Comparison of ENCODE assay signal across 11 cellular contexts in genomic region chr19:8449830-8450229, GRCh38. TPM values are rescaled to one million over a fixed set of nuclear protein-coding genes. Genes with fewer than 3 reads are reported as not detected.
DNase-seq lines count a peak whose midpoint lies in the region; ATAC-seq and TF ChIP-seq lines count a peak whose summit lies in the region.
"Had no signal": no experiment of that assay in that cellular context is flagged by ENCODE, and none has a peak within 500 bp of the region (broad histone marks: within the 10 kb centered on the region; RNA-seq: fewer than 3 reads in every experiment).

No MANE protein-coding gene starts in this region.

- H4K91ac ChIP-seq in IMR-90 (ENCODE audit: insufficient read depth, low read depth, low read length) = no peak overlapping the region

- H3K27ac ChIP-seq in CD8-positive, alpha-beta T cell (ENCODE audit: low read depth, low read length) = no peak overlapping the region
- H3K27ac ChIP-seq in IMR-90 (ENCODE audit: insufficient read depth, low read length) (no peak overlapping the region), cingulate gyrus (ENCODE audit: low read depth, low read length) (peak overlapping the region; percentile 42), neural cell (ENCODE audit: low read length) (no peak overlapping the region)

- 0 out of 2 replicates have a peak overlapping the region, but pooled peaks have one; percentile 22 for H3K14ac ChIP-seq in IMR-90 (replicated peaks; ENCODE audit: low read depth, low read length)

- in situ Hi-C loops in IMR-90 (cut with MboI; ENCODE audit: low sequenced_read_pairs) = no loop called here

- H3K4me1 Mint-ChIP-seq in CD8-positive, alpha-beta T cell (ENCODE audit: low read depth) = peaks cover 79% of the 10 kb centered on the region

- H3K4me3 Mint-ChIP-seq in CD8-positive, alpha-beta T cell = peak overlapping the region; percentile 38

- H3K18ac ChIP-seq in IMR-90 (ENCODE audit: low read depth, low read length) = no peak overlapping the region

- H3K9me1 ChIP-seq in IMR-90 (ENCODE audit: insufficient read depth, low read length) = peaks cover 36% of the 10 kb centered on the region

- TF ChIP-seq CTCF in CD8-positive, alpha-beta T cell (IDR thresholded peaks at IDR 0.05) = no peak
- TF ChIP-seq CTCF in IMR-90 (conservative IDR thresholded peaks at IDR 0.05; ENCODE audit: low read depth, low read length) (no peak), neural cell (IDR thresholded peaks at IDR 0.05; ENCODE audit: poor library complexity, severe bottlenecking) (no peak)

- no peak overlapping the region for H3K9ac ChIP-seq in IMR-90 (ENCODE audit: low read depth, low read length)
- no peak overlapping the region for H3K9ac ChIP-seq in neural cell (ENCODE audit: low read length)

- H2BK15ac ChIP-seq in IMR-90 (ENCODE audit: low read depth, low read length) = no peak overlapping the region

- peaks cover 0 to 75% of the 10 kb centered on the region in 2 experiments; a peak in 2 of 4 replicates for H3K79me1 ChIP-seq in IMR-90 (ENCODE audit: low read depth in 1 of 2, low read length in 2 of 2)

- H2BK5ac ChIP-seq in IMR-90 (ENCODE audit: low read depth, low read length, poor library complexity, severe bottlenecking) = no peak overlapping the region

- H4K5ac ChIP-seq in IMR-90 (ENCODE audit: low read depth, low read length) = no peak overlapping the region

- H3F3A ChIP-seq in neural cell (ENCODE audit: insufficient read depth, low read length, poor library complexity, severe bottlenecking) = no peaks in the 10 kb centered on the region

- H3K27me3 ChIP-seq in CD8-positive, alpha-beta T cell (ENCODE audit: insufficient read depth, low read length) = no peaks in the 10 kb centered on the region
- H3K27me3 ChIP-seq in IMR-90 (ENCODE audit: control insufficient read depth, insufficient read depth, low read length) (no peaks in the 10 kb centered on the region), neural cell (ENCODE audit: insufficient read depth, low read depth, low read length) (no peaks in the 10 kb centered on the region)
- H3K27me3 ChIP-seq: heart right ventricle had no signal

- peak overlapping the region; percentile 3 for H3K27ac Mint-ChIP-seq in CD8-positive, alpha-beta T cell

- H2BK20ac ChIP-seq in IMR-90 (ENCODE audit: low read depth, low read length) = no peak overlapping the region

- no peak for TF ChIP-seq EP300 in neural cell (conservative IDR thresholded peaks at IDR 0.05; ENCODE audit: poor library complexity, severe bottlenecking)

- H3K4me2 ChIP-seq in IMR-90 (ENCODE audit: low read depth, low read length) (peak overlapping the region; percentile 26; the same call in 1 of the 2 replicates), neural cell (ENCODE audit: low read length) (no peak overlapping the region)

- no peaks in the 10 kb centered on the region for H3K9me2 ChIP-seq in neural cell (ENCODE audit: insufficient read depth, low read length)

- no peak overlapping the region for H2AK5ac ChIP-seq in IMR-90 (ENCODE audit: low read depth, low read length)

- POLR2A ChIA-PET in CD8-positive, alpha-beta T cell (lab: Charles Lee) = interaction anchor here (0.5 to 1.7 kb wide), 3 partner anchors 25 to 84 kb away, joined by 4 to 5 read pairs (median 4); partner anchors contain the start of gene MARCHF2
- POLR2A ChIA-PET in IMR-90 (lab: Charles Lee; ENCODE audit: unreplicated experiment) = no interaction called here

- no peak for TF ChIP-seq RAD21 in IMR-90 (IDR thresholded peaks at IDR 0.05; ENCODE audit: low read length)
- no peak for TF ChIP-seq RAD21 in neural cell (conservative IDR thresholded peaks at IDR 0.05)

- peaks cover 61% of the 10 kb centered on the region for H3K36me3 Mint-ChIP-seq in CD8-positive, alpha-beta T cell

- H3K56ac ChIP-seq in IMR-90 (ENCODE audit: extremely low read depth, insufficient read depth, low read length) = no peak overlapping the region

- no CpG with 5 or more reads among the region's 8 CpGs for WGBS in IMR-90 (ENCODE audit: extremely low coverage in 2 of 2, insufficient read length in 1 of 2), 2 experiments

- H3K4ac ChIP-seq in IMR-90 (ENCODE audit: low read depth, low read length) = no peak overlapping the region

- H4K8ac ChIP-seq in IMR-90 (ENCODE audit: low read depth in 2 of 2, low read length in 2 of 2) = no peak overlapping the region

- intact Hi-C loops in CD8-positive, alpha-beta T cell (cut with DNase I, micrococcal nuclease) = loop anchor here in 1 of 2 experiments (10.0 kb wide), 1 partner anchor 985 kb away; the partner anchor contains the start of gene ZNF266
- intact Hi-C loops in IMR-90 (cut with micrococcal nuclease) = loop anchor here (5.0 kb wide), 1 partner anchor 38 kb away; the partner anchor contains the start of gene MARCHF2

- dilution Hi-C loops in IMR-90 (cut with HindIII; ENCODE audit: low sequenced_read_pairs, unreplicated experiment) = no loop called here

- H3K4me3 ChIP-seq in CD8-positive, alpha-beta T cell (ENCODE audit: low read depth, low read length) = no peak overlapping the region
- H3K4me3 ChIP-seq in IMR-90 (ENCODE audit: insufficient read depth, low read depth, low read length) (no peak overlapping the region), neural cell (ENCODE audit: low read length) (peak overlapping the region; percentile 30)
- H3K4me3 ChIP-seq: heart right ventricle had no signal

- H3K27me3 Mint-ChIP-seq in CD8-positive, alpha-beta T cell (ENCODE audit: low read depth) = no peaks in the 10 kb centered on the region

- H2AK9ac ChIP-seq in IMR-90 (replicated peaks; ENCODE audit: low read depth, low read length, poor library complexity) = no peak overlapping the region

- no TSS peak for BruUV-seq in IMR-90 (replicated peaks; lab: Mats Ljungman, UMichigan)

- TF ChIP-seq POLR2A in IMR-90 (IDR thresholded peaks at IDR 0.05; ENCODE audit: low read depth, low read length) = no peak

- peaks cover 76% of the 10 kb centered on the region for H3K4me1 ChIP-seq in CD8-positive, alpha-beta T cell (ENCODE audit: insufficient read depth, low read length)
- H3K4me1 ChIP-seq in IMR-90 (ENCODE audit: control insufficient read depth, insufficient read depth, low read length) = peaks cover 15% of the 10 kb centered on the region

- no peaks in the 10 kb centered on the region for H3K9me3 Mint-ChIP-seq in CD8-positive, alpha-beta T cell

- H3K23ac ChIP-seq in IMR-90 (ENCODE audit: low read depth, low read length) = peak overlapping the region; percentile 71

- H3K79me2 ChIP-seq in neural cell (replicated peaks; ENCODE audit: insufficient read depth, low read length) = peaks cover 93% of the 10 kb centered on the region

- peaks cover 8% of the 10 kb centered on the region for H3K36me3 ChIP-seq in CD8-positive, alpha-beta T cell (ENCODE audit: insufficient read depth, low read length)
- H3K36me3 ChIP-seq in IMR-90 (ENCODE audit: control insufficient read depth, insufficient read depth, low read length) (peaks cover 11% of the 10 kb centered on the region), neural cell (ENCODE audit: insufficient read depth, low read length) (no peaks in the 10 kb centered on the region)

- H2AFZ ChIP-seq in IMR-90 (replicated peaks; ENCODE audit: low read length, poor library complexity) (no peak overlapping the region), neural cell (ENCODE audit: low read depth, low read length) (no peak overlapping the region)

- ATAC-seq in CD8-positive, alpha-beta T cell = no peak
- ATAC-seq in IMR-90 (ENCODE audit: low read depth) (no peak), GM18870 (IDR thresholded peaks at IDR 0.05; ENCODE audit: unreplicated experiment) (no peak)
- ATAC-seq: heart right ventricle had no signal

- H3K9me3 ChIP-seq in CD8-positive, alpha-beta T cell (ENCODE audit: low read length) = no peaks in the 10 kb centered on the region
- H3K9me3 ChIP-seq in IMR-90 (ENCODE audit: control insufficient read depth, insufficient read depth, low read length) (no peaks in the 10 kb centered on the region), neural cell (ENCODE audit: low read length) (no peaks in the 10 kb centered on the region)
- H3K9me3 ChIP-seq: heart right ventricle had no signal

- no peak overlapping the region for H2BK120ac ChIP-seq in IMR-90 (ENCODE audit: low read depth, low read length)

- no peak for DNase-seq in CD8-positive, alpha-beta T cell
- no peak for DNase-seq in IMR-90
- no peak for DNase-seq in HT-29 (ENCODE audit: low spot score)
- DNase-seq in inferior parietal cortex (ENCODE audit: extremely low spot score) = no peak
- DNase-seq: activated gamma-delta T cell treated with Interleukin-2 at 50 U/mL for 16 hours, heart right ventricle, midbrain, MM.1S had no signal

- CTCF ChIA-PET in CD8-positive, alpha-beta T cell (lab: Charles Lee) = interaction anchor here (1.7 to 2.4 kb wide), 2 partner anchors 12 to 131 kb away, joined by 4 to 5 read pairs; no protein-coding TSS in a partner anchor
- CTCF ChIA-PET in IMR-90 (lab: Yijun Ruan, JAX) = no interaction called here

- peaks cover 96% of the 10 kb centered on the region for H4K20me1 ChIP-seq in IMR-90 (ENCODE audit: insufficient read depth, low read length)
- H4K20me1 ChIP-seq in neural cell (ENCODE audit: insufficient read depth) = peaks cover 64% of the 10 kb centered on the region

RNA-seq across cellular contexts. Expression of gene HNRNPM, which starts 5.1 kb away (rescaled TPM):
- 100 to 1,000 TPM; 268 to 278 TPM for total RNA-seq in CD8-positive, alpha-beta T cell
- total RNA-seq in IMR-90 (2012; rRNA removed) = 75.6 and 90.5 TPM in 2 replicates
- polyA plus RNA-seq in IMR-90 (2012; rRNA removed) (197 and 249 TPM in 2 replicates), neural cell (91.7 and 113 TPM in 2 replicates)
- 223 and 344 TPM in 2 replicates for polyA plus RNA-seq in IMR-90 (2012; cell fraction: cytosol; rRNA removed)
- 124 and 380 TPM in 2 replicates for polyA plus RNA-seq in IMR-90 (2012; cell fraction: nucleus; rRNA removed; ENCODE audit: low replicate concordance)
- polyA minus RNA-seq in neural cell = 75.7 and 100 TPM in 2 replicates
- total RNA-seq in HT-29 (2014; rRNA removed; shearing (Covaris generic)) = 162 and 178 TPM in 2 replicates

RNA-seq across cellular contexts. Expression of gene MARCHF2, which starts 36.7 kb away (rescaled TPM):
- 10 to 100 TPM; 14.5 to 17.5 TPM for total RNA-seq in CD8-positive, alpha-beta T cell
- 48.6 and 58.8 TPM in 2 replicates for total RNA-seq in IMR-90 (2012; rRNA removed)
- polyA plus RNA-seq in IMR-90 (2012; rRNA removed) (33.8 and 39.1 TPM in 2 replicates), neural cell (57.3 and 67.9 TPM in 2 replicates)
- 13.0 and 59.2 TPM in 2 replicates for polyA plus RNA-seq in IMR-90 (2012; cell fraction: cytosol; rRNA removed)
- polyA plus RNA-seq in IMR-90 (2012; cell fraction: nucleus; rRNA removed; ENCODE audit: low replicate concordance) = 29.7 and 55.1 TPM in 2 replicates
- 47.5 and 52.1 TPM in 2 replicates for polyA minus RNA-seq in neural cell
- total RNA-seq in HT-29 (2014; rRNA removed; shearing (Covaris generic)) = 20.0 and 25.2 TPM in 2 replicates

RNA-seq across cellular contexts. Expression of gene PRAM1, which starts 52.6 kb away (rescaled TPM):
- total RNA-seq in CD8-positive, alpha-beta T cell = 1 to 10 TPM; 1.8 to 1.9 TPM
- not detected in 2 replicates for total RNA-seq in IMR-90 (2012; rRNA removed)
- polyA plus RNA-seq in IMR-90 (2012; rRNA removed) (0.09 TPM in 2 replicates), neural cell (0.62 and 1.5 TPM in 2 replicates)
- polyA plus RNA-seq in IMR-90 (2012; cell fraction: cytosol; rRNA removed) = 0.02 TPM in 1 of 2 replicates, not detected in the other
- polyA plus RNA-seq in IMR-90 (2012; cell fraction: nucleus; rRNA removed; ENCODE audit: low replicate concordance) = 0.66 and 0.70 TPM in 2 replicates
- not detected in 2 replicates for polyA minus RNA-seq in neural cell
- total RNA-seq in HT-29 (2014; rRNA removed; shearing (Covaris generic)) = not detected in 2 replicates

RNA-seq across cellular contexts. Expression of gene RAB11B, which starts 59.7 kb away (rescaled TPM):
- 10 to 100 TPM; 60.2 to 61.4 TPM for total RNA-seq in CD8-positive, alpha-beta T cell
- 8.2 and 12.2 TPM in 2 replicates for total RNA-seq in IMR-90 (2012; rRNA removed)
- polyA plus RNA-seq in IMR-90 (2012; rRNA removed) (117 and 120 TPM in 2 replicates), neural cell (71.1 and 84.2 TPM in 2 replicates)
- 49.1 and 143 TPM in 2 replicates for polyA plus RNA-seq in IMR-90 (2012; cell fraction: cytosol; rRNA removed)
- polyA plus RNA-seq in IMR-90 (2012; cell fraction: nucleus; rRNA removed; ENCODE audit: low replicate concordance) = 189 and 288 TPM in 2 replicates
- 80.5 and 93.7 TPM in 2 replicates for polyA minus RNA-seq in neural cell
- total RNA-seq in HT-29 (2014; rRNA removed; shearing (Covaris generic)) = 24.0 and 37.1 TPM in 2 replicates
